8 cellular contexts compared by ENCODE assay signal in the genomic region with DNA sequence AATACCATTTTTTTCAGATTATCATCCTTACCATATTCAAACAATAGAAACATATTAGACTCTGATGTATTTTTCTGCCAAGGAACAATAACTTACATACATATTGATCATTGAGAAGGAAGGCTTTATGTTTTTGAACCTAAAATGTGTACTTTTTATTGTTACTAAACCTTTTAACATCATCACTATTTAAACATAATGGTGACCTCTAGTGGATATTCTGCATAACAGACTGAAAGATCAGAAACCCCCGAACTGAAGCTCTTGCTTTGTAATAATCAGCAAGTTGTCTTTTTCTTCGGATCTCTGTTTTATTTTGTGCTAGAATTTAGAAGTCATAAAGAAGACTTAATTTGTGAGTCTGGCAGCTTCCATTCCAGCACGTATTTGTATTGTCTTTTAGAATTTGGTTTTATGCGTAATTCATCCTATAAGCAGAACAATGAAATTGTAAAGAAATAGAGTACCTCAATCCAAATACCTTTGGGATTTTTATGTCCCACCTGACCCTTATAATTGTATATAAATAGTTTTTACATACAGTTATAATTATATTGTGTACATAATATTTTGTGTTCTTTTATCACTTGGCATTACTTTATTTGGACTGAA.
DNase-seq lines count a peak whose midpoint lies in the region; ATAC-seq and TF ChIP-seq lines count a peak whose summit lies in the region.

No MANE protein-coding gene starts in this region.

- H3K27ac Mint-ChIP-seq in activated T-helper 1 cell treated with anti-CD3 and anti-CD28 coated beads, Interleukin-12 subunit alpha, Interleukin-12 subunit beta, Interleukin-2, Interleukin-4 antibody, amounts not matched to agents 30 ng/mL and 10 ng/mL and 1 ng/mL, durations not matched to agents 14 hours and 24 hours and 36 hours, result peak overlapping the region; percentile 31

- ATAC-seq in Right ventricle myocardium superior (ENCODE audit: poor library complexity) (peak; percentile 45), Right ventricle myocardium inferior (no peak), gastrocnemius medialis (no peak)

- no peak overlapping the region for H3K4me3 ChIP-seq in gastrocnemius medialis

- H3K27me3 ChIP-seq in gastrocnemius medialis, result no peaks in the 10 kb centered on the region

- peaks cover 9 to 43% of the 10 kb centered on the region in 2 donors for H3K4me1 ChIP-seq in gastrocnemius medialis

- no peaks in the 10 kb centered on the region for H3K36me3 ChIP-seq in gastrocnemius medialis

- H3K9me3 Mint-ChIP-seq in activated T-helper 1 cell treated with anti-CD3 and anti-CD28 coated beads, Interleukin-12 subunit alpha, Interleukin-12 subunit beta, Interleukin-2, Interleukin-4 antibody, amounts not matched to agents 30 ng/mL and 10 ng/mL and 1 ng/mL, durations not matched to agents 14 hours and 24 hours and 36 hours, result no peaks in the 10 kb centered on the region

- DNase-seq in Right ventricle myocardium superior (no peak), Right ventricle myocardium inferior (ENCODE audit: missing footprints) (no peak), NCI-H146 (lab: John Stamatoyannopoulos, UW) (peak; percentile 51), globus pallidus (ENCODE audit: low spot score) (peak; percentile 82), gastrocnemius medialis (no peak), ecto neural progenitor cell (ENCODE audit: low spot score) (no peak)
- DNase-seq in activated T-helper 1 cell treated with anti-CD3 and anti-CD28 coated beads, Interleukin-12 subunit alpha, Interleukin-12 subunit beta, Interleukin-2, Interleukin-4 antibody, amounts not matched to agents 30 ng/mL and 10 ng/mL and 1 ng/mL, durations not matched to agents 14 hours and 24 hours and 36 hours (ENCODE audit: low spot score), result no peak
- DNase-seq in stimulated activated CD4-positive, alpha-beta T cell treated with anti-CD3 and anti-CD28 coated beads, Interleukin-4, amount 100 ng/mL, for 1 hour, result no peak

- H3K4me3 Mint-ChIP-seq in activated T-helper 1 cell treated with anti-CD3 and anti-CD28 coated beads, Interleukin-12 subunit alpha, Interleukin-12 subunit beta, Interleukin-2, Interleukin-4 antibody, amounts not matched to agents 30 ng/mL and 10 ng/mL and 1 ng/mL, durations not matched to agents 14 hours and 24 hours and 36 hours, result no peak overlapping the region

- no peaks in the 10 kb centered on the region for H3K27me3 Mint-ChIP-seq in activated T-helper 1 cell treated with anti-CD3 and anti-CD28 coated beads, Interleukin-12 subunit alpha, Interleukin-12 subunit beta, Interleukin-2, Interleukin-4 antibody, amounts not matched to agents 30 ng/mL and 10 ng/mL and 1 ng/mL, durations not matched to agents 14 hours and 24 hours and 36 hours (ENCODE audit: insufficient read depth)

- TF ChIP-seq POLR2A in gastrocnemius medialis (IDR thresholded peaks at IDR 0.05), result no peak

- H3K4me1 Mint-ChIP-seq in activated T-helper 1 cell treated with anti-CD3 and anti-CD28 coated beads, Interleukin-12 subunit alpha, Interleukin-12 subunit beta, Interleukin-2, Interleukin-4 antibody, amounts not matched to agents 30 ng/mL and 10 ng/mL and 1 ng/mL, durations not matched to agents 14 hours and 24 hours and 36 hours (ENCODE audit: low read depth), result peaks cover 44% of the 10 kb centered on the region

- intact Hi-C loops in Right ventricle myocardium superior (cut with DNase I), result no loop called here
- intact Hi-C loops in Right ventricle myocardium inferior (cut with DNase I), result loop anchor here (1.0 to 10.0 kb wide), 2 partner anchors 63 to 134 kb away; a partner anchor contains a TSS
- intact Hi-C loops in activated T-helper 1 cell treated with anti-CD3 and anti-CD28 coated beads, Interleukin-12 subunit alpha, Interleukin-12 subunit beta, Interleukin-2, Interleukin-4 antibody, amounts not matched to agents 30 ng/mL and 10 ng/mL and 1 ng/mL, durations not matched to agents 14 hours and 24 hours and 36 hours (cut with micrococcal nuclease), result loop anchor here (1.0 to 5.0 kb wide), 2 partner anchors 41 to 134 kb away; a partner anchor contains a TSS
- intact Hi-C loops in gastrocnemius medialis (cut with DNase I; ENCODE audit: low total_unique reads), result loop anchor here (1.0 kb wide), 1 partner anchor 134 kb away; a partner anchor contains a TSS

- TF ChIP-seq CTCF in gastrocnemius medialis (IDR thresholded peaks at IDR 0.05 in 4 of 5, conservative IDR thresholded peaks at IDR 0.05 in 1 of 5), result peak; percentile 43 to 65 (median 60)

- H3K9me3 ChIP-seq in gastrocnemius medialis, result no peaks in the 10 kb centered on the region

- in situ Hi-C loops in gastrocnemius medialis (cut with MboI; ENCODE audit: low sequenced_read_pairs in 4 of 4), result loop anchor here in 3 of 4 donors (5.0 kb wide), 1 partner anchor 136 kb away; a partner anchor contains a TSS

- H3K36me3 Mint-ChIP-seq in activated T-helper 1 cell treated with anti-CD3 and anti-CD28 coated beads, Interleukin-12 subunit alpha, Interleukin-12 subunit beta, Interleukin-2, Interleukin-4 antibody, amounts not matched to agents 30 ng/mL and 10 ng/mL and 1 ng/mL, durations not matched to agents 14 hours and 24 hours and 36 hours (ENCODE audit: low read depth), result peaks cover 10% of the 10 kb centered on the region

- no peak overlapping the region for H3K27ac ChIP-seq in gastrocnemius medialis

Comparison
In these comparisons a context has a peak if more than half of its experiments do, and no peak if none do; other contexts are left out.
1. DNase-seq: peak in NCI-H146 (single experiment) and globus pallidus (single experiment); none in Right ventricle myocardium superior (single experiment), Right ventricle myocardium inferior (single experiment), activated T-helper 1 cell treated with anti-CD3 and anti-CD28 coated beads, Interleukin-12 subunit alpha, Interleukin-12 subunit beta, Interleukin-2, Interleukin-4 antibody, amounts not matched to agents 30 ng/mL and 10 ng/mL and 1 ng/mL, durations not matched to agents 14 hours and 24 hours and 36 hours (single experiment), gastrocnemius medialis (0 of 2), stimulated activated CD4-positive, alpha-beta T cell treated with anti-CD3 and anti-CD28 coated beads, Interleukin-4, amount 100 ng/mL, for 1 hour (single experiment) and ecto neural progenitor cell (single experiment).